In genomic region chr7:66363655-66364054, GRCh38 we compare ENCODE assay signal across 7 cellular contexts.
"Had no signal": no experiment of that assay in that cellular context is flagged by ENCODE, and none has a peak within 500 bp of the region (broad histone marks: within the 10 kb centered on the region; RNA-seq: fewer than 3 reads in every experiment).

No MANE protein-coding gene starts in this region.

- H3K4me3 Mint-ChIP-seq: GM23338, H9 had no signal

- H3K27ac Mint-ChIP-seq: GM23338, H9 had no signal

- H3K4me2 ChIP-seq: GM23338 had no signal

- H3K4me3 ChIP-seq: GM23338 had no signal

- H2AFZ ChIP-seq: GM23338 had no signal

- DNase-seq: H9, HCEC 1CT, IMR-90 had no signal

- H3K9me3 Mint-ChIP-seq: GM23338 had no signal

- FAIRE-seq: H1, H54, HTR-8/SVneo had no signal

- ATAC-seq: GM23338 had no signal
